In the genomic region with DNA sequence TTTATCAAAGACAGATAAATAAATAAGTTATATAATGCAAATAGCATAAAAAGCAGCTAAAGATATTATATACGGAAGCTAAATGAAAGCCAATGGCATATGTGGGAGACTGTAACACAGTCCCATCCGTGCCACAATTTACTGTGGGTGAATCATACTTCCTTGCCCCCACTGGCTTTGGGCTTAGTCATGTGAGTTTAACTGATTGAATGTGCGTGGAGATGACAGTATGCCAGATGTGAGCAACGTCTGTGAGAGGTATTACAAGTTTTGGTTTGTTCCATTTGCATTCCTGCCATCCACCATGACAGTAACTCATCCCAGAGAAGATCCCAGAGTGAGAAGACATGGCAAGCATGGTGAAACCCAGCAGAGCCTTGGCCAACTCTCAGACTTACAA, we compare ENCODE assay signal across 21 cellular contexts.
DNase-seq lines count a peak whose midpoint lies in the region; ATAC-seq and TF ChIP-seq lines count a peak whose summit lies in the region.
"Had no signal": no experiment of that assay in that cellular context is flagged by ENCODE, and none has a peak within 500 bp of the region (broad histone marks: within the 10 kb centered on the region; RNA-seq: fewer than 3 reads in every experiment).

No MANE protein-coding gene starts in this region.

- H3K4me3 ChIP-seq in A673 (ENCODE audit: low read depth, low read length, poor library complexity, severe bottlenecking) (no peak overlapping the region), PC-3 (ENCODE audit: low read length) (no peak overlapping the region), epithelial cell of esophagus (ENCODE audit: low read length) (no peak overlapping the region)
- H3K4me3 ChIP-seq: A549, lung, spleen had no signal

- H3K4me1 ChIP-seq in A673 (ENCODE audit: insufficient read depth, low read length, poor library complexity, severe bottlenecking) (no peaks in the 10 kb centered on the region), PC-3 (ENCODE audit: insufficient read depth, low read length) (peaks cover 4% of the 10 kb centered on the region; the same call in 1 of the 2 replicates)
- H3K4me1 ChIP-seq: A549, spleen had no signal

- peak; percentile 100 for ATAC-seq in PC-3
- ATAC-seq in GM21526 (IDR thresholded peaks at IDR 0.05; ENCODE audit: low FRiP score, unreplicated experiment) = no peak
- ATAC-seq in HG03442 (IDR thresholded peaks at IDR 0.05; ENCODE audit: unreplicated experiment) = no peak
- ATAC-seq: A549; activated naive CD4-positive, alpha-beta T cell treated with anti-CD3 and anti-CD28 coated beads, Interleukin-2, amount 50 U/mL, for 72 hours; natural killer cell; stimulated activated memory B cell treated with anti-CD40 and anti-IgM and Interleukin-4, amounts not matched to agents 10 μg/mL and 1 μg/mL and 100 μg/mL, for 72 hours had no signal

- peaks cover 17% of the 10 kb centered on the region for H3K27me3 ChIP-seq in A673 (replicated peaks; ENCODE audit: insufficient read depth, low read depth, low read length, poor library complexity)
- no peaks in the 10 kb centered on the region for H3K27me3 ChIP-seq in PC-3 (ENCODE audit: low read length)
- H3K27me3 ChIP-seq: spleen had no signal

- intact Hi-C loops in A673 (cut with micrococcal nuclease; ENCODE audit: unreplicated experiment) = loop anchor here (10.0 kb wide), 1 partner anchor 64 kb away; no protein-coding TSS in a partner anchor
- intact Hi-C loops in PC-3 (cut with micrococcal nuclease) = no loop called here

- no peaks in the 10 kb centered on the region for H3F3A ChIP-seq in PC-3 (ENCODE audit: low read length, unreplicated experiment)

- H3K27ac ChIP-seq in A673 (ENCODE audit: low read depth, low read length, poor library complexity, severe bottlenecking) (no peak overlapping the region), PC-3 (ENCODE audit: low read length) (peak overlapping the region; percentile 22; the same call in 1 of the 2 replicates)
- H3K27ac ChIP-seq: A549, spleen had no signal

- H3K4me2 ChIP-seq in PC-3 (ENCODE audit: low read length) = peak overlapping the region; percentile 27; the same call in 1 of the 2 replicates
- H3K4me2 ChIP-seq: A549 had no signal

- DNase-seq in A673 (ENCODE audit: low spot score) = peak; percentile 7
- peak; percentile 22 for DNase-seq in H4 (ENCODE audit: low spot score)
- peak; percentile 72 for DNase-seq in PC-3
- DNase-seq in epithelial cell of esophagus (ENCODE audit: low read depth) = peak; percentile 35
- no peak for DNase-seq in NAMALWA (ENCODE audit: low spot score)
- no peak for DNase-seq in DMS153 (lab: John Stamatoyannopoulos, UW)
- DNase-seq: activated CD4-positive, alpha-beta T cell treated with anti-CD3 and anti-CD28 coated beads, Interleukin-2, amount 50 U/mL, for 4 hours; activated T-cell treated with anti-CD3 and anti-CD28 coated beads, Interleukin-2, amount 50 U/mL, for 1 hour; glutamatergic neuron; Kasumi-1; natural killer cell; NCI-H2107; SHP77 treated with DMSO at 0.1 percent for 48 hours; spleen; T-helper 9 cell had no signal

- POLR2A ChIA-PET in A673 (lab: Charles Lee; ENCODE audit: low non-redundant PET) (no interaction called here), PC-3 (lab: Charles Lee; ENCODE audit: unreplicated experiment) (no interaction called here)

- no peak for TF ChIP-seq CTCF in A673 (conservative IDR thresholded peaks at IDR 0.05; ENCODE audit: low read depth, low read length)
- TF ChIP-seq CTCF in PC-3 (conservative IDR thresholded peaks at IDR 0.05; ENCODE audit: low read depth, low read length) = no peak
- TF ChIP-seq CTCF in epithelial cell of esophagus (IDR thresholded peaks at IDR 0.05; ENCODE audit: insufficient read depth, low read depth, low read length, missing control alignments) = no peak

- H3K36me3 ChIP-seq in A673 (ENCODE audit: insufficient read depth, low read length, poor library complexity, severe bottlenecking) (no peaks in the 10 kb centered on the region), PC-3 (ENCODE audit: low read depth, low read length) (no peaks in the 10 kb centered on the region)
- H3K36me3 ChIP-seq: spleen had no signal

- H3K79me2 ChIP-seq in PC-3 (ENCODE audit: low read length) = no peaks in the 10 kb centered on the region

- H4K20me1 ChIP-seq in PC-3 (ENCODE audit: low read length) = no peaks in the 10 kb centered on the region

- CTCF ChIA-PET in A673 (lab: Charles Lee) (no interaction called here), PC-3 (lab: Charles Lee) (no interaction called here)

- no peaks in the 10 kb centered on the region for H3K9me3 ChIP-seq in A673 (ENCODE audit: low read depth, low read length, poor library complexity, severe bottlenecking)
- H3K9me3 ChIP-seq in PC-3 (ENCODE audit: low read length) = no peaks in the 10 kb centered on the region
- H3K9me3 ChIP-seq: A549 had no signal

- no peaks in the 10 kb centered on the region for H3K9me2 ChIP-seq in PC-3 (replicated peaks; ENCODE audit: low read length)

- H3K9ac ChIP-seq in PC-3 (ENCODE audit: low read length) = no peak overlapping the region

- no TSS peak for BruUV-seq in A673 (replicated peaks; lab: Mats Ljungman, UMichigan)
- BruUV-seq in PC-3 (replicated peaks; lab: Mats Ljungman, UMichigan) = no TSS peak

- H2AFZ ChIP-seq in PC-3 (ENCODE audit: low read length) = no peak overlapping the region

Comparison
In these comparisons a context has a peak if more than half of its experiments do, and no peak if none do; other contexts are left out.
1. DNase-seq: peak in A673 (single experiment), H4 (single experiment), PC-3 (single experiment) and epithelial cell of esophagus (single experiment); none in NAMALWA (single experiment) and DMS153 (single experiment).